9 cellular contexts compared by ENCODE assay signal in the genomic region with DNA sequence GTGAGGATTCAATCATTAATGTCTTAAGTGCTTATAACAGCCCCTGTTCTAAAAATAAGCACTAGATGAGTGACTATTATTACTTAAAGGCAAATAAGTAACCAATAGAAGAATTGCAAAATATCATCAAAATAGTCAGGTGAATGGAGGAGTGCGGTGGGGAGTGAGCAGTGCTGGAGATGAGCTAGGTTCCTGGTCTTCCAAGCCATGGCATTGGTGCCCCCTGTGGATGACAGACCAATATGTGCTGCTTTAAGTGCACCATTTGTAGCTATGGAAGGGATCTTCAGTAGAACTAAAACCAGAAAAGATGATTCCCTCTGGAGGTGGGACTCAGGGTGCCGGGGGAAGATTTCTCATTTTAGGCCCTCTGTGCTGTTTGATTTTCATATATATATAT. TPM values are rescaled to one million over a fixed set of nuclear protein-coding genes. Genes with fewer than 3 reads are reported as not detected.
DNase-seq lines count a peak whose midpoint lies in the region; ATAC-seq, FAIRE-seq and TF ChIP-seq lines count a peak whose summit lies in the region.
"Had no signal": no experiment of that assay in that cellular context is flagged by ENCODE, and none has a peak within 500 bp of the region (broad histone marks: within the 10 kb centered on the region; RNA-seq: fewer than 3 reads in every experiment).

No MANE protein-coding gene starts in this region.

- H3K4me1 ChIP-seq in neural progenitor cell: peaks cover 10% of the 10 kb centered on the region

- peaks cover 8% of the 10 kb centered on the region for H3K27me3 Mint-ChIP-seq in activated CD8-positive, alpha-beta T cell treated with anti-CD3 and anti-CD28 coated beads, Interleukin-2, amount 10 ng/mL, durations not matched to agents 7 days and 5 days (ENCODE audit: low read depth)
- peaks cover 12% of the 10 kb centered on the region for H3K27me3 Mint-ChIP-seq in neural progenitor cell (ENCODE audit: insufficient read depth, low read depth)

- no peak for FAIRE-seq in D721Med (lab: Jason Lieb, UNC)

- H3K36me3 ChIP-seq in neural progenitor cell: no peaks in the 10 kb centered on the region

- DNase-seq in D721Med (ENCODE audit: insufficient read length, low spot score): no peak
- peak; percentile 57 for DNase-seq in activated CD8-positive, alpha-beta T cell treated with anti-CD3 and anti-CD28 coated beads, Interleukin-2, amount 10 ng/mL, durations not matched to agents 7 days and 5 days
- peak; percentile 49 for DNase-seq in medulla oblongata (ENCODE audit: extremely low spot score)
- DNase-seq in neural progenitor cell (ENCODE audit: low spot score): no peak

- no peaks in the 10 kb centered on the region for H3K9me3 ChIP-seq in neural progenitor cell (ENCODE audit: low read depth)

- TF ChIP-seq EP300 in Ishikawa (IDR thresholded peaks at IDR 0.05; ENCODE audit: borderline replicate concordance): no peak

- no peak overlapping the region for H3K4me3 ChIP-seq in neural progenitor cell

- H3K79me2 ChIP-seq in neural progenitor cell (ENCODE audit: low read depth): no peaks in the 10 kb centered on the region

- ATAC-seq in activated CD8-positive, alpha-beta T cell treated with anti-CD3 and anti-CD28 coated beads, Interleukin-2, amount 10 ng/mL, durations not matched to agents 7 days and 5 days: peak; percentile 74
- ATAC-seq in GM18873 (IDR thresholded peaks at IDR 0.05; ENCODE audit: low FRiP score, unreplicated experiment) (no peak), GM19035 (IDR thresholded peaks at IDR 0.05; ENCODE audit: unreplicated experiment) (no peak), HG03280 (IDR thresholded peaks at IDR 0.05; ENCODE audit: unreplicated experiment) (no peak)

- H3K27me3 ChIP-seq in neural progenitor cell: no peaks in the 10 kb centered on the region

- peak overlapping the region; percentile 27 for H3K27ac Mint-ChIP-seq in activated CD8-positive, alpha-beta T cell treated with anti-CD3 and anti-CD28 coated beads, Interleukin-2, amount 10 ng/mL, durations not matched to agents 7 days and 5 days
- no peak overlapping the region for H3K27ac Mint-ChIP-seq in neural progenitor cell

- no peaks in the 10 kb centered on the region for H4K20me1 ChIP-seq in neural progenitor cell (ENCODE audit: low read depth)

- no peak overlapping the region for H3K27ac ChIP-seq in neural progenitor cell
- H3K27ac ChIP-seq: KMS-11 had no signal

- no peak overlapping the region for H3K9ac ChIP-seq in neural progenitor cell
- H3K9ac ChIP-seq: KMS-11 had no signal

- no peak overlapping the region for H2AFZ ChIP-seq in neural progenitor cell (replicated peaks)

- TF ChIP-seq CTCF in D721Med (IDR thresholded peaks at IDR 0.05; ENCODE audit: insufficient read depth, missing control alignments) (peak; percentile 32), neural progenitor cell (IDR thresholded peaks at IDR 0.05) (no peak)

- CTCF ChIA-PET in activated CD8-positive, alpha-beta T cell treated with anti-CD3 and anti-CD28 coated beads, Interleukin-2, amount 10 ng/mL, durations not matched to agents 7 days and 5 days (lab: Charles Lee): interaction anchor here (0.6 to 2.6 kb wide), 9 partner anchors 18 to 110 kb away, joined by 3 to 10 read pairs (median 5); a partner anchor contains a TSS

- H3F3A ChIP-seq in neural progenitor cell (ENCODE audit: low read depth): peaks cover 7% of the 10 kb centered on the region

- no peak overlapping the region for H3K4me3 Mint-ChIP-seq in activated CD8-positive, alpha-beta T cell treated with anti-CD3 and anti-CD28 coated beads, Interleukin-2, amount 10 ng/mL, durations not matched to agents 7 days and 5 days
- H3K4me3 Mint-ChIP-seq in neural progenitor cell: no peak overlapping the region

- no peaks in the 10 kb centered on the region for H3K9me3 Mint-ChIP-seq in activated CD8-positive, alpha-beta T cell treated with anti-CD3 and anti-CD28 coated beads, Interleukin-2, amount 10 ng/mL, durations not matched to agents 7 days and 5 days (ENCODE audit: insufficient read depth)
- no peaks in the 10 kb centered on the region for H3K9me3 Mint-ChIP-seq in neural progenitor cell

- H3K4me1 Mint-ChIP-seq in activated CD8-positive, alpha-beta T cell treated with anti-CD3 and anti-CD28 coated beads, Interleukin-2, amount 10 ng/mL, durations not matched to agents 7 days and 5 days (ENCODE audit: low read depth): peaks cover 24% of the 10 kb centered on the region
- H3K4me1 Mint-ChIP-seq in neural progenitor cell: peaks cover 7% of the 10 kb centered on the region

- POLR2A ChIA-PET in activated CD8-positive, alpha-beta T cell treated with anti-CD3 and anti-CD28 coated beads, Interleukin-2, amount 10 ng/mL, durations not matched to agents 7 days and 5 days (lab: Charles Lee): no interaction called here

- peak; percentile 40; the same call in 1 of the 2 replicates for TF ChIP-seq RAD21 in Ishikawa (IDR thresholded peaks at IDR 0.05; ENCODE audit: low read depth)

- H3K4me2 ChIP-seq in neural progenitor cell: no peak overlapping the region
- H3K4me2 ChIP-seq: KMS-11 had no signal

- no peaks in the 10 kb centered on the region for H3K36me3 Mint-ChIP-seq in activated CD8-positive, alpha-beta T cell treated with anti-CD3 and anti-CD28 coated beads, Interleukin-2, amount 10 ng/mL, durations not matched to agents 7 days and 5 days (ENCODE audit: low read depth)
- H3K36me3 Mint-ChIP-seq in neural progenitor cell: no peaks in the 10 kb centered on the region

TF ChIP-seq in Ishikawa, 13 proteins besides CTCF, POLR2A, EP300 and RAD21:
- TF ChIP-seq YY1 (IDR thresholded peaks at IDR 0.05; ENCODE audit: low read depth) (no peak), TCF12 (IDR thresholded peaks at IDR 0.05; ENCODE audit: low read depth) (no peak), FOXM1 (IDR thresholded peaks at IDR 0.05; ENCODE audit: borderline replicate concordance, low read depth) (no peak)

RNA-seq across cellular contexts. Expression of a gene that starts 46.1 kb away (rescaled TPM):
- total RNA-seq in activated CD8-positive, alpha-beta T cell treated with anti-CD3 and anti-CD28 coated beads, Interleukin-2, amount 10 ng/mL, durations not matched to agents 7 days and 5 days: 10 to 100 TPM; 14.5 to 15.6 TPM
- 4.8 and 7.1 TPM in 2 replicates for total RNA-seq in neural progenitor cell (ENCODE audit: low replicate concordance)

RNA-seq across cellular contexts. Expression of a gene that starts 50.4 kb away (rescaled TPM):
- 10 to 100 TPM; 52.6 to 54.1 TPM for total RNA-seq in activated CD8-positive, alpha-beta T cell treated with anti-CD3 and anti-CD28 coated beads, Interleukin-2, amount 10 ng/mL, durations not matched to agents 7 days and 5 days
- total RNA-seq in neural progenitor cell (ENCODE audit: low replicate concordance): 56.0 and 93.3 TPM in 2 replicates

Comparison
In these comparisons a context has a peak if more than half of its experiments do, and no peak if none do; other contexts are left out.
1. DNase-seq: peak in activated CD8-positive, alpha-beta T cell treated with anti-CD3 and anti-CD28 coated beads, Interleukin-2, amount 10 ng/mL, durations not matched to agents 7 days and 5 days (single experiment) and medulla oblongata (single experiment); none in D721Med (single experiment) and neural progenitor cell (single experiment).